Comparison of ENCODE assay signal across 8 cellular contexts in the genomic region with DNA sequence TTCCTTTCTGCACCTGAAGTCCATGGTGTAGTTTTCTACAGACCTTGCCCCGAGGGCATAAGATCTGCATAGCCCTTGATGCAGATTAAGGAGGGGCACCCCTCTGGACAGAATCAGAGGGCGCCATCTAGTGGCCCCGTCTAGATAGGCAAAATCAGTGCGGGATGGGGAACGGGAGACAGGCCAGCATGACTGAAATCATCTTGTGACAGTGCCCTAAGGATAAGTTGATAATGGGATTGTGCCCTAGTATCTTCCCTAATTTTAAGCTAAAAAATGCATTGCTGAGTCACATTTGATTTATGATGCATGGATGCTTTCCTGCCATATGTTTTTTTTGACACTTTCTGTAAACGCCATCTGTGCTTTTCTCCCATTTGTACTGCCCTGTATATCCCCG. TPM values are rescaled to one million over a fixed set of nuclear protein-coding genes. Genes with fewer than 3 reads are reported as not detected.
DNase-seq lines count a peak whose midpoint lies in the region; ATAC-seq and TF ChIP-seq lines count a peak whose summit lies in the region.

No MANE protein-coding gene starts in this region.

- DNase-seq in CD14-positive monocyte (ENCODE audit: low spot score) (no peak), HEK293T (ENCODE audit: extremely low spot score) (peak; percentile 81), NCI-H774 (lab: John Stamatoyannopoulos, UW) (peak; percentile 55), epidermal melanocyte (ENCODE audit: insufficient read length, low spot score) (peak; percentile 83)
- peak; percentile 70 for DNase-seq in activated CD8-positive, alpha-beta memory T cell treated with anti-CD3 and anti-CD28 coated beads, Interleukin-2, amount 50 U/mL, for 4 hours
- DNase-seq in naive thymus-derived CD4-positive, alpha-beta T cell = peak; percentile 37 to 66 (median 57)
- DNase-seq in stimulated activated naive CD8-positive, alpha-beta T cell treated with anti-CD3 and anti-CD28 coated beads, Interleukin-15, amount 100 ng/mL, for 72 hours = peak; percentile 59 to 63

- ATAC-seq in naive thymus-derived CD4-positive, alpha-beta T cell = peak; percentile 45
- peak; percentile 56 for ATAC-seq in stimulated activated naive CD8-positive, alpha-beta T cell treated with anti-CD3 and anti-CD28 coated beads, Interleukin-15, amount 100 ng/mL, for 72 hours
- ATAC-seq in HG03095 (IDR thresholded peaks at IDR 0.05; ENCODE audit: unreplicated experiment) = no peak

- H3K27me3 ChIP-seq in naive thymus-derived CD4-positive, alpha-beta T cell (ENCODE audit: control insufficient read depth in 2 of 2, insufficient read depth in 2 of 2, low read length in 2 of 2) = no peaks in the 10 kb centered on the region

- no peaks in the 10 kb centered on the region for H3K9me3 ChIP-seq in naive thymus-derived CD4-positive, alpha-beta T cell (ENCODE audit: control insufficient read depth in 2 of 3, low read length in 3 of 3)

- peaks cover 1% of the 10 kb centered on the region for H3K4me1 Mint-ChIP-seq in CD14-positive monocyte
- H3K4me1 Mint-ChIP-seq in naive thymus-derived CD4-positive, alpha-beta T cell = peaks cover 16 to 34% (median 28%) of the 10 kb centered on the region in 7 donors
- peaks cover 21% of the 10 kb centered on the region for H3K4me1 Mint-ChIP-seq in stimulated activated naive CD8-positive, alpha-beta T cell treated with anti-CD3 and anti-CD28 coated beads, Interleukin-15, amount 100 ng/mL, for 72 hours

- TF ChIP-seq CTCF in CD14-positive monocyte (IDR thresholded peaks at IDR 0.05) = peak; percentile 85

- H3K36me3 ChIP-seq in naive thymus-derived CD4-positive, alpha-beta T cell (ENCODE audit: control insufficient read depth in 2 of 3, insufficient read depth in 3 of 3, low read length in 3 of 3) = peaks cover 0 to 49% (median 10%) of the 10 kb centered on the region in 3 experiments

- H3K4me1 ChIP-seq in naive thymus-derived CD4-positive, alpha-beta T cell (ENCODE audit: control insufficient read depth in 2 of 2, insufficient read depth in 2 of 2, low read length in 2 of 2) = peaks cover 11 to 13% of the 10 kb centered on the region in 2 donors

- no peak overlapping the region for H3K4me3 ChIP-seq in naive thymus-derived CD4-positive, alpha-beta T cell (ENCODE audit: low read length)

- peaks cover 16 to 26% of the 10 kb centered on the region in 2 donors for H3K36me3 Mint-ChIP-seq in CD14-positive monocyte
- peaks cover 2 to 32% (median 24%) of the 10 kb centered on the region in 5 donors for H3K36me3 Mint-ChIP-seq in naive thymus-derived CD4-positive, alpha-beta T cell

- peak overlapping the region in 1 of 7 donors; percentile 26 for H3K27ac Mint-ChIP-seq in CD14-positive monocyte
- peak overlapping the region in 7 of 9 donors; percentile 33 to 87 (median 75) for H3K27ac Mint-ChIP-seq in naive thymus-derived CD4-positive, alpha-beta T cell
- peak overlapping the region in 1 of 2 donors; percentile 52 for H3K27ac Mint-ChIP-seq in stimulated activated naive CD8-positive, alpha-beta T cell treated with anti-CD3 and anti-CD28 coated beads, Interleukin-15, amount 100 ng/mL, for 72 hours

- no peak overlapping the region for H3K4me3 Mint-ChIP-seq in CD14-positive monocyte
- H3K4me3 Mint-ChIP-seq in naive thymus-derived CD4-positive, alpha-beta T cell = peak overlapping the region in 1 of 10 donors; percentile 45
- no peak overlapping the region for H3K4me3 Mint-ChIP-seq in stimulated activated naive CD8-positive, alpha-beta T cell treated with anti-CD3 and anti-CD28 coated beads, Interleukin-15, amount 100 ng/mL, for 72 hours

- POLR2A ChIA-PET in HEK293T (lab: Yijun Ruan, JAX) = no interaction called here
- POLR2A ChIA-PET in naive thymus-derived CD4-positive, alpha-beta T cell (lab: Charles Lee) = interaction anchor here (0.6 to 1.2 kb wide), 4 partner anchors 8 to 174 kb away, joined by 3 read pairs; no protein-coding TSS in a partner anchor

- intact Hi-C loops in CD14-positive monocyte (cut with micrococcal nuclease) = no loop called here
- intact Hi-C loops in naive thymus-derived CD4-positive, alpha-beta T cell (cut with micrococcal nuclease) = loop anchor here in 1 of 2 donors (5.0 to 10.0 kb wide), 2 partner anchors 214 to 301 kb away; no protein-coding TSS in a partner anchor

- peaks cover 2 to 12% (median 11%) of the 10 kb centered on the region in 7 donors for H3K9me3 Mint-ChIP-seq in CD14-positive monocyte
- H3K9me3 Mint-ChIP-seq in naive thymus-derived CD4-positive, alpha-beta T cell = no peaks in the 10 kb centered on the region
- H3K9me3 Mint-ChIP-seq in stimulated activated naive CD8-positive, alpha-beta T cell treated with anti-CD3 and anti-CD28 coated beads, Interleukin-15, amount 100 ng/mL, for 72 hours = no peaks in the 10 kb centered on the region

- peaks cover 0 to 5% (median 2%) of the 10 kb centered on the region in 3 donors for H3K27me3 Mint-ChIP-seq in CD14-positive monocyte (ENCODE audit: low read depth in 3 of 3)
- no peaks in the 10 kb centered on the region for H3K27me3 Mint-ChIP-seq in naive thymus-derived CD4-positive, alpha-beta T cell
- H3K27me3 Mint-ChIP-seq in stimulated activated naive CD8-positive, alpha-beta T cell treated with anti-CD3 and anti-CD28 coated beads, Interleukin-15, amount 100 ng/mL, for 72 hours = no peaks in the 10 kb centered on the region

- CTCF ChIA-PET in HEK293T (lab: Yijun Ruan, JAX) = interaction anchor here (0.6 to 1.5 kb wide), 3 partner anchors 13 to 221 kb away, joined by 3 to 4 read pairs (median 3); no protein-coding TSS in a partner anchor
- CTCF ChIA-PET in naive thymus-derived CD4-positive, alpha-beta T cell (lab: Charles Lee) = interaction anchor here (0.6 to 1.5 kb wide), 11 partner anchors 9 to 256 kb away, joined by 3 to 5 read pairs (median 4); no protein-coding TSS in a partner anchor

- H3K27ac ChIP-seq in naive thymus-derived CD4-positive, alpha-beta T cell (ENCODE audit: low read depth, low read length) = no peak overlapping the region

TF ChIP-seq in HEK293T, 16 proteins besides CTCF, POLR2A, EP300 and RAD21:
- no peak for TF ChIP-seq NFRKB (IDR thresholded peaks at IDR 0.05)
- no peak for TF ChIP-seq FOXA1 (IDR thresholded peaks at IDR 0.05)
- TF ChIP-seq LEF1 (IDR thresholded peaks at IDR 0.05; ENCODE audit: borderline replicate concordance) = no peak
- TF ChIP-seq SP1 (IDR thresholded peaks at IDR 0.05) = no peak
- no peak for TF ChIP-seq SUZ12 (IDR thresholded peaks at IDR 0.05)
- no peak for TF ChIP-seq ELF4 (IDR thresholded peaks at IDR 0.05)
- TF ChIP-seq BHLHE40 (IDR thresholded peaks at IDR 0.05; ENCODE audit: borderline replicate concordance) = no peak
- no peak for TF ChIP-seq L3MBTL2 (conservative IDR thresholded peaks at IDR 0.05)
- no peak for TF ChIP-seq FOXK2 (IDR thresholded peaks at IDR 0.05)
- TF ChIP-seq, protein P1, sequence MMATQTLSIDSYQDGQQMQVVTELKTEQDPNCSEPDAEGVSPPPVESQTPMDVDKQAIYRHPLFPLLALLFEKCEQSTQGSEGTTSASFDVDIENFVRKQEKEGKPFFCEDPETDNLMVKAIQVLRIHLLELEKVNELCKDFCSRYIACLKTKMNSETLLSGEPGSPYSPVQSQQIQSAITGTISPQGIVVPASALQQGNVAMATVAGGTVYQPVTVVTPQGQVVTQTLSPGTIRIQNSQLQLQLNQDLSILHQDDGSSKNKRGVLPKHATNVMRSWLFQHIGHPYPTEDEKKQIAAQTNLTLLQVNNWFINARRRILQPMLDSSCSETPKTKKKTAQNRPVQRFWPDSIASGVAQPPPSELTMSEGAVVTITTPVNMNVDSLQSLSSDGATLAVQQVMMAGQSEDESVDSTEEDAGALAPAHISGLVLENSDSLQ (IDR thresholded peaks at IDR 0.05) = no peak
- TF ChIP-seq FOXM1 (IDR thresholded peaks at IDR 0.05; ENCODE audit: borderline replicate concordance) = no peak
- no peak for TF ChIP-seq TARDBP (IDR thresholded peaks at IDR 0.05)
- no peak for TF ChIP-seq ARNT (IDR thresholded peaks at IDR 0.05)
- TF ChIP-seq CTBP1 (IDR thresholded peaks at IDR 0.05; ENCODE audit: borderline replicate concordance) = no peak
- TF ChIP-seq ZNF384 (IDR thresholded peaks at IDR 0.05) = no peak
- TF ChIP-seq HDGF (IDR thresholded peaks at IDR 0.05; ENCODE audit: borderline replicate concordance) = no peak
TF ChIP-seq in HEK293T: peak in this region for 0.

RNA-seq across cellular contexts. Expression of a gene that starts 19.1 kb away (rescaled TPM):
- polyA plus RNA-seq in CD14-positive monocyte = 100 to 1,000 TPM in 1 of 2 donors, 10 to 100 TPM in 1; 81.2 to 107 TPM
- 100 to 1,000 TPM in 3 of 5 experiments, 10 to 100 TPM in 2; 96.5 to 750 (median 104) TPM for total RNA-seq in naive thymus-derived CD4-positive, alpha-beta T cell
- 100 to 1,000 TPM; 123 to 170 TPM for polyA plus RNA-seq in naive thymus-derived CD4-positive, alpha-beta T cell

RNA-seq across cellular contexts. Expression of a gene that starts 58.3 kb away (rescaled TPM):
- 1 to 10 TPM; 4.9 to 5.0 TPM for polyA plus RNA-seq in CD14-positive monocyte
- total RNA-seq in naive thymus-derived CD4-positive, alpha-beta T cell = 10 to 100 TPM in 3 of 5 experiments, 1 to 10 TPM in 2; 4.9 to 14.5 (median 12.1) TPM
- polyA plus RNA-seq in naive thymus-derived CD4-positive, alpha-beta T cell = 10 to 100 TPM; 18.9 to 23.3 TPM
